Comparison of ENCODE assay signal across 19 cellular contexts in genomic region chr5:122323132-122323548, GRCh38. TPM values are rescaled to one million over a fixed set of nuclear protein-coding genes. Genes with fewer than 3 reads are reported as not detected.
DNase-seq lines count a peak whose midpoint lies in the region; TF ChIP-seq lines count a peak whose summit lies in the region.
"Had no signal": no experiment of that assay in that cellular context is flagged by ENCODE, and none has a peak within 500 bp of the region (broad histone marks: within the 10 kb centered on the region; RNA-seq: fewer than 3 reads in every experiment).

No MANE protein-coding gene starts in this region.

- H3K23ac ChIP-seq in neuronal stem cell (ENCODE audit: low read depth, low read length, poor library complexity): no peak overlapping the region

- no peak overlapping the region for H2BK12ac ChIP-seq in neuronal stem cell (ENCODE audit: low read length)

- no peak overlapping the region for H3K4me3 ChIP-seq in AG10803 (ENCODE audit: low read length)
- H3K4me3 ChIP-seq in ectodermal cell (ENCODE audit: insufficient read depth, low read depth, low read length): no peak overlapping the region
- H3K4me3 ChIP-seq in mesodermal cell (ENCODE audit: extremely low read depth, insufficient read depth, low read length, poor library complexity, severe bottlenecking): no peak overlapping the region
- no peak overlapping the region for H3K4me3 ChIP-seq in colonic mucosa
- no peak overlapping the region for H3K4me3 ChIP-seq in neuronal stem cell (ENCODE audit: low read length in 2 of 2)
- H3K4me3 ChIP-seq: Peyer's patch, stomach had no signal

- H3K18ac ChIP-seq in neuronal stem cell (ENCODE audit: low read length): no peak overlapping the region

- H2AK5ac ChIP-seq in neuronal stem cell (ENCODE audit: low read depth, low read length): no peak overlapping the region

- DNase-seq in AG10803 (ENCODE audit: low read depth) (peak; percentile 55), HT1080 (ENCODE audit: low read depth) (peak; percentile 3), colonic mucosa (no peak), GM10266 (ENCODE audit: extremely low spot score) (no peak), neuronal stem cell (ENCODE audit: low spot score) (no peak)
- DNase-seq: activated CD4-positive, alpha-beta T cell treated with anti-CD3 and anti-CD28 coated beads, Interleukin-2, amount 50 U/mL, for 48 hours; activated T-cell treated with anti-CD3 and anti-CD28 coated beads, Interleukin-2, amount 50 U/mL, for 24 hours; Caco-2; effector memory CD8-positive, alpha-beta T cell; GOT3; naive thymus-derived CD8-positive, alpha-beta T cell; NCI-H446; Peyer's patch; stomach had no signal

- H3K9me3 ChIP-seq in ectodermal cell (ENCODE audit: control insufficient read depth, low read length) (no peaks in the 10 kb centered on the region), mesodermal cell (ENCODE audit: control insufficient read depth, low read length) (no peaks in the 10 kb centered on the region), colonic mucosa (no peaks in the 10 kb centered on the region), neuronal stem cell (replicated peaks in 1 of 2; ENCODE audit: control insufficient read depth in 2 of 2, insufficient read depth in 1 of 2, low read depth in 1 of 2, low read length in 2 of 2) (no peaks in the 10 kb centered on the region)
- H3K9me3 ChIP-seq: Caco-2, Peyer's patch, stomach had no signal

- H2BK15ac ChIP-seq in neuronal stem cell (ENCODE audit: low read length): no peak overlapping the region

- intact Hi-C loops in colonic mucosa (cut with DNase I): no loop called here

- no peak overlapping the region for H4K91ac ChIP-seq in neuronal stem cell (ENCODE audit: low read depth, low read length, poor library complexity)

- 86 to 90% methylated on average over 4 to 5 of the region's 5 CpGs for WGBS in ectodermal cell, 2 experiments
- WGBS in mesodermal cell (ENCODE audit: insufficient coverage in 2 of 2), 2 experiments: 63 to 90% methylated on average over 2 of the region's 5 CpGs
- WGBS in neuronal stem cell (ENCODE audit: extremely low coverage in 2 of 2, insufficient read length in 2 of 2, insufficient replicate concordance in 1 of 2), 2 donors: no CpG with 5 or more reads among the region's 5 CpGs

- H3K4me2 ChIP-seq in neuronal stem cell (ENCODE audit: insufficient read depth, low read length, poor library complexity, severe bottlenecking): no peak overlapping the region

- no peak overlapping the region for H3K9ac ChIP-seq in colonic mucosa (ENCODE audit: low read depth in 2 of 2, low read length in 2 of 2)
- H3K9ac ChIP-seq in neuronal stem cell (ENCODE audit: low read depth, low read length, poor library complexity): no peak overlapping the region

- H3K27ac ChIP-seq in ectodermal cell (ENCODE audit: insufficient read depth, low read depth, low read length, poor library complexity, severe bottlenecking): peak overlapping the region; percentile 61
- H3K27ac ChIP-seq in mesodermal cell (ENCODE audit: low read depth, low read length, severe bottlenecking): peak overlapping the region; percentile 41
- no peak overlapping the region for H3K27ac ChIP-seq in colonic mucosa
- H3K27ac ChIP-seq in neuronal stem cell (replicated peaks; ENCODE audit: low read length): no peak overlapping the region
- H3K27ac ChIP-seq: HL-60, Peyer's patch, stomach had no signal

- no peak overlapping the region for H2BK5ac ChIP-seq in neuronal stem cell (ENCODE audit: low read length)

- no peaks in the 10 kb centered on the region for H3K27me3 ChIP-seq in ectodermal cell (ENCODE audit: control insufficient read depth, insufficient read depth, low read length, poor library complexity, severe bottlenecking)
- H3K27me3 ChIP-seq in colonic mucosa: no peaks in the 10 kb centered on the region
- no peaks in the 10 kb centered on the region for H3K27me3 ChIP-seq in neuronal stem cell (ENCODE audit: control insufficient read depth in 3 of 3, insufficient read depth in 3 of 3, low read depth in 1 of 3, low read length in 3 of 3)
- H3K27me3 ChIP-seq: Peyer's patch, stomach had no signal

- no peak overlapping the region for H2BK120ac ChIP-seq in neuronal stem cell (ENCODE audit: low read depth, low read length)

- no peak overlapping the region for H2AFZ ChIP-seq in neuronal stem cell (ENCODE audit: low read length)

- H3K4me1 ChIP-seq in ectodermal cell (ENCODE audit: control insufficient read depth, insufficient read depth, low read length): no peaks in the 10 kb centered on the region
- H3K4me1 ChIP-seq in mesodermal cell (ENCODE audit: control insufficient read depth, insufficient read depth, low read length, poor library complexity, severe bottlenecking): no peaks in the 10 kb centered on the region
- no peaks in the 10 kb centered on the region for H3K4me1 ChIP-seq in colonic mucosa
- no peaks in the 10 kb centered on the region for H3K4me1 ChIP-seq in neuronal stem cell (ENCODE audit: control insufficient read depth in 2 of 2, insufficient read depth in 1 of 2, low read depth in 1 of 2, low read length in 2 of 2)
- H3K4me1 ChIP-seq: Caco-2, Peyer's patch, stomach had no signal

- H3K36me3 ChIP-seq in ectodermal cell (ENCODE audit: control insufficient read depth, insufficient read depth, low read length) (no peaks in the 10 kb centered on the region), mesodermal cell (ENCODE audit: control insufficient read depth, insufficient read depth, low read length) (no peaks in the 10 kb centered on the region), colonic mucosa (no peaks in the 10 kb centered on the region), neuronal stem cell (replicated peaks in 1 of 2; ENCODE audit: control insufficient read depth in 2 of 2, insufficient read depth in 2 of 2, low read length in 2 of 2) (no peaks in the 10 kb centered on the region)
- H3K36me3 ChIP-seq: Peyer's patch, stomach had no signal

- H3K4ac ChIP-seq in neuronal stem cell (ENCODE audit: low read length): no peak overlapping the region

- no peak for TF ChIP-seq CTCF in AG10803 (conservative IDR thresholded peaks at IDR 0.05; ENCODE audit: low read length)
- no peak for TF ChIP-seq CTCF in colonic mucosa (IDR thresholded peaks at IDR 0.05)
- no peak for TF ChIP-seq CTCF in GM10266 (IDR thresholded peaks at IDR 0.05; ENCODE audit: control insufficient read depth, insufficient read depth, low read depth, missing control alignments)

- H3K14ac ChIP-seq in neuronal stem cell (ENCODE audit: low read length): no peak overlapping the region

- H3K79me1 ChIP-seq in neuronal stem cell (ENCODE audit: low read depth, low read length): no peaks in the 10 kb centered on the region

- no peak overlapping the region for H4K8ac ChIP-seq in neuronal stem cell (ENCODE audit: low read depth, low read length)

RNA-seq across cellular contexts. Expression of gene SNCAIP, which starts 11.1 kb away (rescaled TPM):
- 3.6 and 6.5 TPM in 2 replicates for total RNA-seq in HT1080 (2014; rRNA removed; shearing (Covaris generic))
- polyA plus RNA-seq in HT1080 (2015; cell fraction: cytosol; rRNA removed): 1.1 and 2.0 TPM in 2 replicates
- 3.5 and 5.2 TPM in 2 replicates for polyA plus RNA-seq in HT1080 (2015; cell fraction: nucleus; rRNA removed)
- polyA plus RNA-seq in ectodermal cell (2013, experiment 1 of 4): 15.3 TPM
- polyA plus RNA-seq in ectodermal cell (2013, experiment 2 of 4): 12.8 TPM
- polyA plus RNA-seq in ectodermal cell (2013, experiment 3 of 4): 16.0 TPM
- 15.6 TPM for polyA plus RNA-seq in ectodermal cell (2013, experiment 4 of 4)
- 20.2 TPM for polyA plus RNA-seq in mesodermal cell (2013, experiment 1 of 2)
- polyA plus RNA-seq in mesodermal cell (2013, experiment 2 of 2): 19.3 TPM
- total RNA-seq in colonic mucosa: 1 to 10 TPM in 1 of 2 donors, under 1 TPM in 1; 0.84 to 1.3 TPM
- polyA plus RNA-seq in neuronal stem cell (2013, experiment 1 of 2): 10.4 TPM
- polyA plus RNA-seq in neuronal stem cell (2013, experiment 2 of 2): 10.8 TPM
- total RNA-seq: activated naive CD4-positive, alpha-beta T cell treated with anti-CD3 and anti-CD28 coated beads, Interleukin-2, amount 50 U/mL, for 72 hours; G401; naive thymus-derived CD8-positive, alpha-beta T cell had no signal
- polyA plus RNA-seq: naive thymus-derived CD8-positive, alpha-beta T cell had no signal

Comparison
In these comparisons a context has a peak if more than half of its experiments do, and no peak if none do; other contexts are left out.
1. DNase-seq: peak in AG10803 (single experiment) and HT1080 (single experiment); none in colonic mucosa (single experiment), GM10266 (single experiment) and neuronal stem cell (single experiment).
2. H3K27ac ChIP-seq: peak in ectodermal cell (single experiment) and mesodermal cell (single experiment); none in colonic mucosa (single experiment) and neuronal stem cell (single experiment).